In the genomic region with DNA sequence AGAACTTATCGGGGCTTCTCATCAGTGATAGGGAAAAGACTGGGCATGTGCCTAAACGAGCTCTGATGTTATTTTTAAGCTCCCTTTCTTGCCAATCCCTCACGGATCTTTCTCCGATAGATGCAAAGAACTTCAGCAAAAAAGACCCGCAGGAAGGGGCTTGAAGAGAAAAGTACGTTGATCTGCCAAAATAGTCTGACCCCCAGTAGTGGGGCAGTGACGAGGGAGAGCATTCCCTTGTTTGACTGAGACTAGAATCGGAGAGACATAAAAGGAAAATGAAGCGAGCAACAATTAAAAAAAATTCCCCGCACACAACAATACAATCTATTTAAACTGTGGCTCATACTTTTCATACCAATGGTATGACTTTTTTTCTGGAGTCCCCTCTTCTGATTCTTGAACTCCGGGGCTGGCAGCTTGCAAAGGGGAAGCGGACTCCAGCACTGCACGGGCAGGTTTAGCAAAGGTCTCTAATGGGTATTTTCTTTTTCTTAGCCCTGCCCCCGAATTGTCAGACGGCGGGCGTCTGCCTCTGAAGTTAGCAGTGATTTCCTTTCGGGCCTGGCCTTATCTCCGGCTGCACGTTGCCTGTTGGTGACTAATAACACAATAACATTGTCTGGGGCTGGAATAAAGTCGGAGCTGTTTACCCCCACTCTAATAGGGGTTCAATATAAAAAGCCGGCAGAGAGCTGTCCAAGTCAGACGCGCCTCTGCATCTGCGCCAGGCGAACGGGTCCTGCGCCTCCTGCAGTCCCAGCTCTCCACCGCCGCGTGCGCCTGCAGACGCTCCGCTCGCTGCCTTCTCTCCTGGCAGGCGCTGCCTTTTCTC, we compare ENCODE assay signal across 8 cellular contexts. TPM values are rescaled to one million over a fixed set of nuclear protein-coding genes. Genes with fewer than 3 reads are reported as not detected.
DNase-seq lines count a peak whose midpoint lies in the region; ATAC-seq and TF ChIP-seq lines count a peak whose summit lies in the region.

EDN1 (plus strand) TSS at position 707 of the 835 bp plus-strand sequence. CDS start 269 bp downstream, outside the sequence.

- no peak for TF ChIP-seq POLR2A in erythroblast (IDR thresholded peaks at IDR 0.05; ENCODE audit: low read length)

- CTCF ChIA-PET in activated CD8-positive, alpha-beta memory T cell treated with anti-CD3 and anti-CD28 coated beads, Interleukin-2, amount 10 ng/mL, durations not matched to agents 7 days and 5 days (lab: Charles Lee) = interaction anchor here (0.9 to 2.7 kb wide), 21 partner anchors 10 to 706 kb away, joined by 3 to 24 read pairs (median 4); no protein-coding TSS in a partner anchor

- peaks cover 13% of the 10 kb centered on the region for H3K4me1 ChIP-seq in mucosa of descending colon (ENCODE audit: low read depth)

- H3K36me3 ChIP-seq in mucosa of descending colon (ENCODE audit: low read depth) = no peaks in the 10 kb centered on the region

- H3K4me3 ChIP-seq in AG10803 (ENCODE audit: low read length) (peak within 1 kb of the TSS; percentile 74), mucosa of descending colon (peak within 1 kb of the TSS; percentile 4)

- H3K36me3 Mint-ChIP-seq in activated CD8-positive, alpha-beta memory T cell treated with anti-CD3 and anti-CD28 coated beads, Interleukin-2, amount 10 ng/mL, durations not matched to agents 7 days and 5 days = no peaks in the 10 kb centered on the region
- H3K36me3 Mint-ChIP-seq in stimulated activated effector memory CD8-positive, alpha-beta T cell treated with anti-CD3 and anti-CD28 coated beads, Interleukin-12 subunit alpha, Interleukin-12 subunit beta, amount 100 ng/mL, for 72 hours = no peaks in the 10 kb centered on the region

- DNase-seq in AG10803 (ENCODE audit: low read depth) (peak; percentile 78), NCI-H69 (lab: John Stamatoyannopoulos, UW) (peak; percentile 87), erythroblast (lab: John Stamatoyannopoulos, UW) (peak; percentile 22 to 28), mucosa of descending colon (peak; percentile 84 to 87 (median 85))
- peak; percentile 66 for DNase-seq in activated CD8-positive, alpha-beta memory T cell treated with anti-CD3 and anti-CD28 coated beads, Interleukin-2, amount 10 ng/mL, durations not matched to agents 7 days and 5 days
- peak; percentile 29 to 70 for DNase-seq in stimulated activated effector memory CD8-positive, alpha-beta T cell treated with anti-CD3 and anti-CD28 coated beads, Interleukin-12 subunit alpha, Interleukin-12 subunit beta, amount 100 ng/mL, for 72 hours (ENCODE audit: low spot score in 2 of 2)

- no peak within 1 kb of the TSS for H3K27ac Mint-ChIP-seq in activated CD8-positive, alpha-beta memory T cell treated with anti-CD3 and anti-CD28 coated beads, Interleukin-2, amount 10 ng/mL, durations not matched to agents 7 days and 5 days
- peak within 1 kb of the TSS; percentile 17 for H3K27ac Mint-ChIP-seq in stimulated activated effector memory CD8-positive, alpha-beta T cell treated with anti-CD3 and anti-CD28 coated beads, Interleukin-12 subunit alpha, Interleukin-12 subunit beta, amount 100 ng/mL, for 72 hours

- H3K4me3 Mint-ChIP-seq in activated CD8-positive, alpha-beta memory T cell treated with anti-CD3 and anti-CD28 coated beads, Interleukin-2, amount 10 ng/mL, durations not matched to agents 7 days and 5 days = peak within 1 kb of the TSS; percentile 74
- H3K4me3 Mint-ChIP-seq in stimulated activated effector memory CD8-positive, alpha-beta T cell treated with anti-CD3 and anti-CD28 coated beads, Interleukin-12 subunit alpha, Interleukin-12 subunit beta, amount 100 ng/mL, for 72 hours = peak within 1 kb of the TSS; percentile 71

- H3K4me1 Mint-ChIP-seq in activated CD8-positive, alpha-beta memory T cell treated with anti-CD3 and anti-CD28 coated beads, Interleukin-2, amount 10 ng/mL, durations not matched to agents 7 days and 5 days = peaks cover 14% of the 10 kb centered on the region
- H3K4me1 Mint-ChIP-seq in stimulated activated effector memory CD8-positive, alpha-beta T cell treated with anti-CD3 and anti-CD28 coated beads, Interleukin-12 subunit alpha, Interleukin-12 subunit beta, amount 100 ng/mL, for 72 hours = peaks cover 17% of the 10 kb centered on the region

- peaks cover 60% of the 10 kb centered on the region for H3K27me3 Mint-ChIP-seq in activated CD8-positive, alpha-beta memory T cell treated with anti-CD3 and anti-CD28 coated beads, Interleukin-2, amount 10 ng/mL, durations not matched to agents 7 days and 5 days

- ATAC-seq in GM18861 (IDR thresholded peaks at IDR 0.05; ENCODE audit: unreplicated experiment) = peak; percentile 59
- peak; percentile 78 for ATAC-seq in HG03064 (IDR thresholded peaks at IDR 0.05; ENCODE audit: low read depth, unreplicated experiment)
- peak; percentile 88 for ATAC-seq in activated CD8-positive, alpha-beta memory T cell treated with anti-CD3 and anti-CD28 coated beads, Interleukin-2, amount 10 ng/mL, durations not matched to agents 7 days and 5 days
- peak; percentile 81 for ATAC-seq in mucosa of descending colon
- peak; percentile 86 for ATAC-seq in stimulated activated effector memory CD8-positive, alpha-beta T cell treated with anti-CD3 and anti-CD28 coated beads, Interleukin-12 subunit alpha, Interleukin-12 subunit beta, amount 100 ng/mL, for 72 hours

- no peaks in the 10 kb centered on the region for H3K9me3 ChIP-seq in mucosa of descending colon

- TF ChIP-seq CTCF in AG10803 (conservative IDR thresholded peaks at IDR 0.05; ENCODE audit: low read length) = peak; percentile 60
- peak; percentile 46 for TF ChIP-seq CTCF in mucosa of descending colon (IDR thresholded peaks at IDR 0.05)

- intact Hi-C loops in mucosa of descending colon (cut with DNase I, micrococcal nuclease) = loop anchor here in 1 of 2 donors (5.0 to 10.0 kb wide), 3 partner anchors 217 to 633 kb away; no protein-coding TSS in a partner anchor

- H3K9me3 Mint-ChIP-seq in activated CD8-positive, alpha-beta memory T cell treated with anti-CD3 and anti-CD28 coated beads, Interleukin-2, amount 10 ng/mL, durations not matched to agents 7 days and 5 days (ENCODE audit: low read depth) = no peaks in the 10 kb centered on the region
- no peaks in the 10 kb centered on the region for H3K9me3 Mint-ChIP-seq in stimulated activated effector memory CD8-positive, alpha-beta T cell treated with anti-CD3 and anti-CD28 coated beads, Interleukin-12 subunit alpha, Interleukin-12 subunit beta, amount 100 ng/mL, for 72 hours

RNA-seq across cellular contexts. Expression of gene EDN1, which starts in this region (rescaled TPM):
- total RNA-seq in activated CD8-positive, alpha-beta memory T cell treated with anti-CD3 and anti-CD28 coated beads, Interleukin-2, amount 10 ng/mL, durations not matched to agents 7 days and 5 days = not detected
- 10 to 100 TPM in 2 of 3 donors, 1 to 10 TPM in 1; 8.4 to 26.5 (median 14.0) TPM for total RNA-seq in mucosa of descending colon

Comparison
In these comparisons a context has a peak if more than half of its experiments do, and no peak if none do; other contexts are left out.
1. Peak in every context shown above with its lines: DNase-seq, ATAC-seq and H3K4me3 ChIP-seq.
2. RNA of gene EDN1 (total RNA-seq): 8.4 to 26.5 TPM in mucosa of descending colon; not detected in activated CD8-positive, alpha-beta memory T cell treated with anti-CD3 and anti-CD28 coated beads, Interleukin-2, amount 10 ng/mL, durations not matched to agents 7 days and 5 days; every median in the first group is over 4 times any median in the second.
3. Peak in DNase-seq and ATAC-seq in activated CD8-positive, alpha-beta memory T cell treated with anti-CD3 and anti-CD28 coated beads, Interleukin-2, amount 10 ng/mL, durations not matched to agents 7 days and 5 days; RNA of the gene not detected or under 1 TPM.
4. DNase-seq: peak in every context shown above with its lines; median percentile 87 in NCI-H69; 85 in mucosa of descending colon; 78 in AG10803; 66 in activated CD8-positive, alpha-beta memory T cell treated with anti-CD3 and anti-CD28 coated beads, Interleukin-2, amount 10 ng/mL, durations not matched to agents 7 days and 5 days; 50 in stimulated activated effector memory CD8-positive, alpha-beta T cell treated with anti-CD3 and anti-CD28 coated beads, Interleukin-12 subunit alpha, Interleukin-12 subunit beta, amount 100 ng/mL, for 72 hours; 25 in erythroblast.